Comparison of ENCODE assay signal across 28 cellular contexts in the genomic region with DNA sequence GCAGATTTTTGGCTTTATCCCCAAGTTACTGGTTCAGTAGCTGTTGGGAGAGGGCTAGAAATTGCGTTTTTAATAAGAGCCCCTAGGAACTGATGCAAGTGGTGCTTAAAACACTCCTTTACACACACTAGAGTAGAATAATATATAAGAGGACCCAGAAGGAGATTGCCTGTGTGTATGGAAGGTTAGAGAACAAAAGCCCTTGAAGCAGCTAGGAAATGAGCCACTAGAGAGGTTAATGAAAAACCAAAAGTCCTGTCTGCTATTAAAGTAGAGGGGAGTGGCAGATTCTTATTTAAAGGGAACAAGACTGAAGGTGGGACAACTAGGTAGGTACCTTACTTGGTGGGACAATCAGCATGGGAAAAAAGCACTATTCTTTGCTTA. TPM values are rescaled to one million over a fixed set of nuclear protein-coding genes. Genes with fewer than 3 reads are reported as not detected.
DNase-seq lines count a peak whose midpoint lies in the region; ATAC-seq, FAIRE-seq and TF ChIP-seq lines count a peak whose summit lies in the region.
"Had no signal": no experiment of that assay in that cellular context is flagged by ENCODE, and none has a peak within 500 bp of the region (broad histone marks: within the 10 kb centered on the region; RNA-seq: fewer than 3 reads in every experiment).

No MANE protein-coding gene starts in this region.

- H3K4me3 ChIP-seq in Karpas-422 (ENCODE audit: low read length) (no peak overlapping the region), HepG2 (replicated peaks in 1 of 3; ENCODE audit: insufficient read depth in 1 of 3, low read depth in 2 of 3, low read length in 3 of 3) (no peak overlapping the region), upper lobe of right lung (no peak overlapping the region)
- H3K4me3 ChIP-seq: ascending aorta, cardiac muscle cell, PC-9, tibial artery had no signal

- no peak overlapping the region for H3K4me3 Mint-ChIP-seq in T-helper 2 cell treated with Interferon-gamma antibody and Interleukin-4, amounts not matched to agents 5 μg/mL and 100 μg/mL, for 36 hours
- H3K4me3 Mint-ChIP-seq: activated naive CD8-positive, alpha-beta T cell treated with anti-CD3 and anti-CD28 coated beads, Interleukin-2, amount 10 ng/mL, durations not matched to agents 7 days and 5 days; activated T-cell treated with anti-CD3 and anti-CD28 coated beads, Interleukin-2, amount 50 U/mL, for 24 hours; CD4-positive, CD25-positive, alpha-beta regulatory T cell; natural killer cell treated with Interleukin-12 subunit alpha and Interleukin-12 subunit beta and Interleukin-15 and Interleukin-18, amount 100 ng/mL, for 72 hours; stimulated activated naive CD8-positive, alpha-beta T cell treated with anti-CD3 and anti-CD28 coated beads, Interleukin-15, amount 100 ng/mL, for 72 hours had no signal

- H3K4me1 Mint-ChIP-seq in T-helper 2 cell treated with Interferon-gamma antibody and Interleukin-4, amounts not matched to agents 5 μg/mL and 100 μg/mL, for 36 hours (ENCODE audit: low read depth) = peaks cover 17% of the 10 kb centered on the region
- H3K4me1 Mint-ChIP-seq: stimulated activated naive CD8-positive, alpha-beta T cell treated with anti-CD3 and anti-CD28 coated beads, Interleukin-15, amount 100 ng/mL, for 72 hours had no signal

- no peak for TF ChIP-seq RAD21 in HepG2 (CRISPR knock-in tag; IDR thresholded peaks at IDR 0.05)

- H3K27me3 ChIP-seq in Karpas-422 (ENCODE audit: low read length) (no peaks in the 10 kb centered on the region), HepG2 (ENCODE audit: control insufficient read depth in 1 of 2, insufficient read depth in 2 of 2, low read length in 2 of 2) (peaks cover 0 to 10% of the 10 kb centered on the region in 2 experiments; a peak in 2 of 5 replicates), upper lobe of right lung (no peaks in the 10 kb centered on the region)
- H3K27me3 ChIP-seq: ascending aorta, cardiac muscle cell, tibial artery had no signal

- H3K27me3 Mint-ChIP-seq in T-helper 2 cell treated with Interferon-gamma antibody and Interleukin-4, amounts not matched to agents 5 μg/mL and 100 μg/mL, for 36 hours (ENCODE audit: low read depth) = no peaks in the 10 kb centered on the region
- H3K27me3 Mint-ChIP-seq: activated naive CD8-positive, alpha-beta T cell treated with anti-CD3 and anti-CD28 coated beads, Interleukin-2, amount 10 ng/mL, durations not matched to agents 7 days and 5 days; activated T-cell treated with anti-CD3 and anti-CD28 coated beads, Interleukin-2, amount 50 U/mL, for 24 hours; CD4-positive, CD25-positive, alpha-beta regulatory T cell; natural killer cell treated with Interleukin-12 subunit alpha and Interleukin-12 subunit beta and Interleukin-15 and Interleukin-18, amount 100 ng/mL, for 72 hours; stimulated activated naive CD8-positive, alpha-beta T cell treated with anti-CD3 and anti-CD28 coated beads, Interleukin-15, amount 100 ng/mL, for 72 hours had no signal

- TF ChIP-seq CTCF in HepG2 (CRISPR knock-in tag; IDR thresholded peaks at IDR 0.05) = no peak
- TF ChIP-seq CTCF in upper lobe of right lung (IDR thresholded peaks at IDR 0.05) = no peak

- peak overlapping the region; percentile 33 for H3K4me2 ChIP-seq in Karpas-422 (ENCODE audit: low read depth, low read length, poor library complexity, severe bottlenecking)
- no peak overlapping the region for H3K4me2 ChIP-seq in HepG2 (ENCODE audit: low read depth, low read length)
- H3K4me2 ChIP-seq: KMS-11, PC-9 had no signal

- H3K27ac Mint-ChIP-seq in T-helper 2 cell treated with Interferon-gamma antibody and Interleukin-4, amounts not matched to agents 5 μg/mL and 100 μg/mL, for 36 hours = no peak overlapping the region
- H3K27ac Mint-ChIP-seq: activated naive CD8-positive, alpha-beta T cell treated with anti-CD3 and anti-CD28 coated beads, Interleukin-2, amount 10 ng/mL, durations not matched to agents 7 days and 5 days; activated T-cell treated with anti-CD3 and anti-CD28 coated beads, Interleukin-2, amount 50 U/mL, for 24 hours; natural killer cell treated with Interleukin-12 subunit alpha and Interleukin-12 subunit beta and Interleukin-15 and Interleukin-18, amount 100 ng/mL, for 72 hours; stimulated activated naive CD8-positive, alpha-beta T cell treated with anti-CD3 and anti-CD28 coated beads, Interleukin-15, amount 100 ng/mL, for 72 hours had no signal

- H4K20me1 ChIP-seq in Karpas-422 (ENCODE audit: insufficient read depth, low read depth, low read length) (no peaks in the 10 kb centered on the region), HepG2 (ENCODE audit: insufficient read depth, low read length) (no peaks in the 10 kb centered on the region)

- H3K9me3 ChIP-seq in Karpas-422 (ENCODE audit: low read length) = no peaks in the 10 kb centered on the region
- no peaks in the 10 kb centered on the region for H3K9me3 ChIP-seq in HepG2 (ENCODE audit: low read length)
- H3K9me3 ChIP-seq in upper lobe of right lung = no peaks in the 10 kb centered on the region
- H3K9me3 ChIP-seq: ascending aorta, tibial artery had no signal

- H2AFZ ChIP-seq in Karpas-422 (ENCODE audit: low read length) = peak overlapping the region; percentile 38; the same call in 1 of the 2 replicates
- H2AFZ ChIP-seq in HepG2 (ENCODE audit: low read length) = no peak overlapping the region
- H2AFZ ChIP-seq: PC-9 had no signal

- TF ChIP-seq EP300 in HepG2 (IDR thresholded peaks at IDR 0.05; ENCODE audit: low read depth in 2 of 2, low read length in 2 of 2) (no peak), HepG2 (CRISPR knock-in tag; IDR thresholded peaks at IDR 0.05; ENCODE audit: borderline replicate concordance) (no peak)

- intact Hi-C loops in HepG2 (cut with micrococcal nuclease; ENCODE audit: unreplicated experiment) (no loop called here), upper lobe of right lung (cut with DNase I) (no loop called here)

- peaks cover 40% of the 10 kb centered on the region for H3K4me1 ChIP-seq in Karpas-422 (ENCODE audit: low read length)
- no peaks in the 10 kb centered on the region for H3K4me1 ChIP-seq in HepG2 (ENCODE audit: insufficient read depth, low read length)
- no peaks in the 10 kb centered on the region for H3K4me1 ChIP-seq in upper lobe of right lung
- H3K4me1 ChIP-seq: ascending aorta, tibial artery had no signal

- H3K36me3 Mint-ChIP-seq in T-helper 2 cell treated with Interferon-gamma antibody and Interleukin-4, amounts not matched to agents 5 μg/mL and 100 μg/mL, for 36 hours (ENCODE audit: low read depth) = no peaks in the 10 kb centered on the region
- H3K36me3 Mint-ChIP-seq: activated naive CD8-positive, alpha-beta T cell treated with anti-CD3 and anti-CD28 coated beads, Interleukin-2, amount 10 ng/mL, durations not matched to agents 7 days and 5 days; CD4-positive, CD25-positive, alpha-beta regulatory T cell had no signal

- DNase-seq in DMS79 treated with DMSO at 0.1 percent for 48 hours (lab: John Stamatoyannopoulos, UW) (peak; percentile 79), Karpas-422 (no peak), HepG2 (ENCODE audit: low spot score) (no peak), upper lobe of right lung (no peak), NCI-H2081 (lab: John Stamatoyannopoulos, UW) (no peak)
- no peak for DNase-seq in activated T-cell treated with anti-CD3 and anti-CD28 coated beads, Interleukin-2, amount 50 U/mL, for 1 hour
- no peak for DNase-seq in T-helper 2 cell treated with Interferon-gamma antibody and Interleukin-4, amounts not matched to agents 5 μg/mL and 100 μg/mL, for 36 hours (ENCODE audit: low spot score)
- DNase-seq: activated gamma-delta T cell; activated naive CD8-positive, alpha-beta T cell treated with anti-CD3 and anti-CD28 coated beads, Interleukin-2, amount 10 ng/mL, durations not matched to agents 7 days and 5 days; activated T-cell treated with anti-CD3 and anti-CD28 coated beads, Interleukin-2, amount 50 U/mL, for 24 hours; CD4-positive, CD25-positive, alpha-beta regulatory T cell; cortex of kidney; left cardiac atrium; NCI-H1417 treated with DMSO at 0.1 percent for 48 hours; NCI-H2107; NCI-H524 treated with DMSO at 0.1 percent for 48 hours; PC-9; Right ventricle myocardium superior; stimulated activated naive CD8-positive, alpha-beta T cell treated with anti-CD3 and anti-CD28 coated beads, Interleukin-15, amount 100 ng/mL, for 72 hours; T-helper 2 cell; tibial artery had no signal

- no peaks in the 10 kb centered on the region for H3K9me2 ChIP-seq in Karpas-422 (replicated peaks; ENCODE audit: insufficient read depth, low read length)

- BruUV-seq in HepG2 (replicated peaks; lab: Mats Ljungman, UMichigan) = no TSS peak

- no peak overlapping the region for H3K9ac ChIP-seq in Karpas-422 (ENCODE audit: low read length)
- no peak overlapping the region for H3K9ac ChIP-seq in HepG2 (ENCODE audit: insufficient read depth, low read depth, low read length)
- H3K9ac ChIP-seq: KMS-11 had no signal

- 0% methylated on average over 1 of the region's 1 CpG for WGBS in HepG2 (ENCODE audit: low lambda C conversion rate)

- H3K36me3 ChIP-seq in Karpas-422 (ENCODE audit: insufficient read depth, low read length) (no peaks in the 10 kb centered on the region), HepG2 (replicated peaks in 1 of 2; ENCODE audit: control insufficient read depth in 1 of 2, insufficient read depth in 2 of 2, low read length in 2 of 2) (no peaks in the 10 kb centered on the region), upper lobe of right lung (no peaks in the 10 kb centered on the region)
- H3K36me3 ChIP-seq: ascending aorta, cardiac muscle cell, tibial artery had no signal

- H3K27ac ChIP-seq in Karpas-422 (ENCODE audit: low read length) = peak overlapping the region; percentile 59
- no peak overlapping the region for H3K27ac ChIP-seq in HepG2 (ENCODE audit: extremely low read length, insufficient read depth, low read length)
- H3K27ac ChIP-seq in upper lobe of right lung = no peak overlapping the region
- H3K27ac ChIP-seq: ascending aorta, cardiac muscle cell, KMS-11, PC-9, tibial artery had no signal

- ATAC-seq in HepG2 = no peak
- ATAC-seq in upper lobe of right lung = peak; percentile 85
- ATAC-seq: HCT116; natural killer cell treated with Interleukin-12 subunit alpha and Interleukin-12 subunit beta and Interleukin-15 and Interleukin-18, amount 100 ng/mL, for 72 hours; stimulated activated naive CD8-positive, alpha-beta T cell treated with anti-CD3 and anti-CD28 coated beads, Interleukin-15, amount 100 ng/mL, for 72 hours had no signal

- no peak for FAIRE-seq in HepG2 (lab: Jason Lieb, UNC)
- FAIRE-seq: endometrium, frontal cortex had no signal

- POLR2A ChIA-PET in HepG2 (lab: Yijun Ruan, JAX) = no interaction called here

- H3K79me2 ChIP-seq in Karpas-422 (ENCODE audit: low read length) (no peaks in the 10 kb centered on the region), HepG2 (ENCODE audit: insufficient read depth, low read length) (no peaks in the 10 kb centered on the region)

- CTCF ChIA-PET in HepG2 (lab: Yijun Ruan, JAX; ENCODE audit: low intra/inter-chr PET ratio, low total read pairs) = no interaction called here

- no peak for TF ChIP-seq POLR2A in HepG2 (IDR thresholded peaks at IDR 0.05; ENCODE audit: insufficient read depth in 1 of 2, low read depth in 2 of 2, low read length in 2 of 2)

- in situ Hi-C loops in HepG2 (cut with HindIII; ENCODE audit: extremely low pct_ligation_motif_present, low pct_unique_long_range_greater_than_20kb) = no loop called here

- no peaks in the 10 kb centered on the region for H3K9me3 Mint-ChIP-seq in T-helper 2 cell treated with Interferon-gamma antibody and Interleukin-4, amounts not matched to agents 5 μg/mL and 100 μg/mL, for 36 hours
- H3K9me3 Mint-ChIP-seq: activated T-cell treated with anti-CD3 and anti-CD28 coated beads, Interleukin-2, amount 50 U/mL, for 24 hours; natural killer cell treated with Interleukin-12 subunit alpha and Interleukin-12 subunit beta and Interleukin-15 and Interleukin-18, amount 100 ng/mL, for 72 hours had no signal

RNA-seq across cellular contexts. Expression of a gene that starts 14.4 kb away (rescaled TPM):
- total RNA-seq in Karpas-422 (2014; rRNA removed; shearing (Covaris generic); ENCODE audit: low replicate concordance) = 55.1 and 112 TPM in 2 replicates
- total RNA-seq in HepG2 (2016; rRNA removed; fragmentation: Illumina TruSeq; extraction: Trizol) = 7.2 and 13.2 TPM in 2 replicates
- total RNA-seq in HepG2 (2016; cell fraction: cytosol; rRNA removed; fragmentation: Illumina TruSeq; extraction: Trizol; ENCODE audit: low read depth) = 2.7 and 4.0 TPM in 2 replicates
- 7.2 and 12.7 TPM in 2 replicates for total RNA-seq in HepG2 (2016; cell fraction: insoluble cytoplasmic fraction; rRNA removed; fragmentation: Illumina TruSeq; extraction: Trizol)
- total RNA-seq in HepG2 (2016; cell fraction: membrane; rRNA removed; fragmentation: Illumina TruSeq; extraction: Trizol) = 3.5 and 4.7 TPM in 2 replicates
- 17.2 and 19.6 TPM in 2 replicates for total RNA-seq in HepG2 (2016; cell fraction: nucleus; rRNA removed; fragmentation: Illumina TruSeq; extraction: Trizol)
- 21.0 and 21.3 TPM in 2 replicates for polyA plus RNA-seq in HepG2 (2011; rRNA removed)
- polyA plus RNA-seq in HepG2 (2011; cell fraction: cytosol; rRNA removed) = 8.3 and 17.1 TPM in 2 replicates
- polyA plus RNA-seq in HepG2 (2011; cell fraction: nucleus; rRNA removed) = 9.1 and 12.0 TPM in 2 replicates
- polyA plus RNA-seq in HepG2 (2012) = 22.8 and 23.0 TPM in 2 replicates
- 0.12 and 0.20 TPM in 2 replicates for polyA plus RNA-seq in HepG2 (2016; cell fraction: cytosol; fragmentation: Illumina TruSeq; extraction: Trizol; ENCODE audit: low read depth)
- polyA plus RNA-seq in HepG2 (2016; cell fraction: insoluble cytoplasmic fraction; fragmentation: Illumina TruSeq; extraction: Trizol; ENCODE audit: low read depth) = 3.7 and 3.8 TPM in 2 replicates
- 1.0 and 1.3 TPM in 2 replicates for polyA plus RNA-seq in HepG2 (2016; cell fraction: membrane; fragmentation: Illumina TruSeq; extraction: Trizol; ENCODE audit: low read depth)
- 11.1 TPM in 2 replicates for polyA plus RNA-seq in HepG2 (2016; cell fraction: nucleus; fragmentation: Illumina TruSeq; extraction: Trizol; ENCODE audit: insufficient read depth, low read depth)
- polyA minus RNA-seq in HepG2 (2011; rRNA and poly(A)+ RNA removed; ENCODE audit: low replicate concordance) = 53.0 and 116 TPM in 2 replicates
- 43.8 and 58.0 TPM in 2 replicates for polyA minus RNA-seq in HepG2 (2011; cell fraction: cytosol; rRNA and poly(A)+ RNA removed)
- polyA minus RNA-seq in HepG2 (2011; cell fraction: nucleus; rRNA and poly(A)+ RNA removed) = 52.9 and 81.2 TPM in 2 replicates
- 29.4 TPM for total RNA-seq in upper lobe of right lung
